ENCODE assay signal across 8 cellular contexts in genomic region chr17:36911007-36911406, GRCh38. TPM values are rescaled to one million over a fixed set of nuclear protein-coding genes. Genes with fewer than 3 reads are reported as not detected.
"Had no signal": no experiment of that assay in that cellular context is flagged by ENCODE, and none has a peak within 500 bp of the region (broad histone marks: within the 10 kb centered on the region; RNA-seq: fewer than 3 reads in every experiment).

No MANE protein-coding gene starts in this region.

- H3K9me3 Mint-ChIP-seq: GM23338, H9 had no signal

- H3K27ac Mint-ChIP-seq: GM23338, IgD-negative memory B cell had no signal

- FAIRE-seq: H1, H54, HepG2 had no signal

- H3K4me1 Mint-ChIP-seq: IgD-negative memory B cell had no signal

- ATAC-seq: GM23338, HepG2 had no signal

- DNase-seq: H9, HCEC 1CT, KBM-7 had no signal

- H3K4me3 Mint-ChIP-seq: GM23338, H9, IgD-negative memory B cell had no signal

RNA-seq across cellular contexts. Expression of gene LHX1, which starts 26.3 kb away (rescaled TPM):
- total RNA-seq: HepG2 had no signal
